In genomic region chr15:74442063-74442462, GRCh38 we compare ENCODE assay signal across 23 cellular contexts. TPM values are rescaled to one million over a fixed set of nuclear protein-coding genes. Genes with fewer than 3 reads are reported as not detected.
DNase-seq lines count a peak whose midpoint lies in the region; ATAC-seq and TF ChIP-seq lines count a peak whose summit lies in the region.
"Had no signal": no experiment of that assay in that cellular context is flagged by ENCODE, and none has a peak within 500 bp of the region (broad histone marks: within the 10 kb centered on the region; RNA-seq: fewer than 3 reads in every experiment).

No MANE protein-coding gene starts in this region.

- H3K27me3 ChIP-seq in upper lobe of right lung = no peaks in the 10 kb centered on the region
- H3K27me3 ChIP-seq: ascending aorta, MG63, SJSA1, vagina had no signal

- H3K27ac Mint-ChIP-seq in chondrocyte (ENCODE audit: unreplicated experiment) = no peak overlapping the region
- H3K27ac Mint-ChIP-seq: activated naive CD4-positive, alpha-beta T cell treated with anti-CD3 and anti-CD28 coated beads, Interleukin-2, amount 10 ng/mL, durations not matched to agents 7 days and 5 days; T-cell had no signal

- no peak overlapping the region for H3K27ac ChIP-seq in upper lobe of right lung
- H3K27ac ChIP-seq: ascending aorta, SJSA1, vagina had no signal

- intact Hi-C loops in cardiac septum (cut with DNase I) = no loop called here
- intact Hi-C loops in left cardiac atrium (cut with DNase I) = no loop called here
- intact Hi-C loops in posterior vena cava (cut with DNase I) = loop anchor here in 1 of 2 donors (5.0 kb wide), 1 partner anchor 760 kb away; the partner anchor contains the start of gene CD276
- intact Hi-C loops in upper lobe of right lung (cut with DNase I) = no loop called here

- ATAC-seq in left cardiac atrium (no peak), upper lobe of right lung (no peak)
- ATAC-seq: T-cell had no signal

- H3K9me3 ChIP-seq in upper lobe of right lung = no peaks in the 10 kb centered on the region
- H3K9me3 ChIP-seq: ascending aorta, MG63, SJSA1, vagina had no signal

- H3K4me1 ChIP-seq in upper lobe of right lung = peaks cover 6% of the 10 kb centered on the region
- H3K4me1 ChIP-seq: ascending aorta, vagina had no signal

- DNase-seq in cardiac septum (ENCODE audit: low spot score) (peak; percentile 64), left cardiac atrium (no peak), chondrocyte (ENCODE audit: low spot score) (peak; percentile 29), posterior vena cava (ENCODE audit: low spot score) (peak; percentile 38), upper lobe of right lung (peak; percentile 9), NCI-H1436 (lab: John Stamatoyannopoulos, UW) (no peak), NCI-H2107 treated with DMSO at 0.1 percent for 48 hours (lab: John Stamatoyannopoulos, UW; ENCODE audit: unreplicated experiment) (no peak)
- no peak for DNase-seq in NK-92 treated with Interleukin-12 subunit alpha and Interleukin-12 subunit beta, amount 100 ng/mL, for 24 hours (lab: John Stamatoyannopoulos, UW)
- DNase-seq: activated naive CD4-positive, alpha-beta T cell treated with anti-CD3 and anti-CD28 coated beads, Interleukin-2, amount 10 ng/mL, durations not matched to agents 7 days and 5 days; activated T-cell treated with anti-CD3 and anti-CD28 coated beads, Interleukin-2, amount 50 U/mL, for 48 hours; central memory CD4-positive, alpha-beta T cell; COR-L47; HCEC 1CT; kidney glomerular epithelial cell; mammary epithelial cell; MG63; NCI-H146; NCI-H2171 treated with DMSO at 0.1 percent for 48 hours; stimulated activated CD8-positive, alpha-beta memory T cell treated with anti-CD3 and anti-CD28 coated beads, Interleukin-4, amount 100 ng/mL, for 48 hours; T-cell had no signal

- H3K36me3 ChIP-seq in upper lobe of right lung = peaks cover 20% of the 10 kb centered on the region

- TF ChIP-seq CTCF in chondrocyte (IDR thresholded peaks at IDR 0.05) (no peak), upper lobe of right lung (IDR thresholded peaks at IDR 0.05) (no peak)

- no peaks in the 10 kb centered on the region for H3K9me3 Mint-ChIP-seq in chondrocyte (ENCODE audit: low read depth)
- H3K9me3 Mint-ChIP-seq: activated naive CD4-positive, alpha-beta T cell treated with anti-CD3 and anti-CD28 coated beads, Interleukin-2, amount 10 ng/mL, durations not matched to agents 7 days and 5 days; T-cell had no signal

- peaks cover 16% of the 10 kb centered on the region for H3K36me3 Mint-ChIP-seq in chondrocyte (ENCODE audit: low read depth)

- peaks cover 5% of the 10 kb centered on the region for H3K4me1 Mint-ChIP-seq in chondrocyte (ENCODE audit: low read depth)

- no peak overlapping the region for H3K4me3 Mint-ChIP-seq in chondrocyte (ENCODE audit: unreplicated experiment)
- H3K4me3 Mint-ChIP-seq: activated naive CD4-positive, alpha-beta T cell treated with anti-CD3 and anti-CD28 coated beads, Interleukin-2, amount 10 ng/mL, durations not matched to agents 7 days and 5 days; T-cell had no signal

- peaks cover 5% of the 10 kb centered on the region for H3K27me3 Mint-ChIP-seq in chondrocyte (ENCODE audit: low read depth)
- H3K27me3 Mint-ChIP-seq: activated naive CD4-positive, alpha-beta T cell treated with anti-CD3 and anti-CD28 coated beads, Interleukin-2, amount 10 ng/mL, durations not matched to agents 7 days and 5 days; T-cell had no signal

- H3K4me3 ChIP-seq in upper lobe of right lung = no peak overlapping the region
- H3K4me3 ChIP-seq: ascending aorta, MG63, SJSA1, vagina had no signal

RNA-seq across cellular contexts. Expression of gene SEMA7A, which starts 8.3 kb away (rescaled TPM):
- total RNA-seq in cardiac septum = 1.5 TPM
- total RNA-seq in left cardiac atrium = 1 to 10 TPM; 1.8 to 1.9 TPM
- total RNA-seq in chondrocyte = 1.1 to 3.3 TPM (median 2.3 TPM) in 3 replicates
- 1 to 10 TPM; 1.2 to 2.0 TPM for total RNA-seq in posterior vena cava
- 5.4 TPM for total RNA-seq in upper lobe of right lung

RNA-seq across cellular contexts. Expression of gene UBL7, which starts 18.9 kb away (rescaled TPM):
- total RNA-seq in cardiac septum (48.3 TPM), left cardiac atrium (10 to 100 TPM; 39.0 to 43.5 TPM), chondrocyte (30.0 to 34.5 TPM (median 32.5 TPM) in 3 replicates), posterior vena cava (10 to 100 TPM; 24.8 to 25.9 TPM), upper lobe of right lung (40.8 TPM)

Comparison
In these comparisons a context has a peak if more than half of its experiments do, and no peak if none do; other contexts are left out.
1. DNase-seq: peak in cardiac septum (single experiment), chondrocyte (single experiment), posterior vena cava (single experiment) and upper lobe of right lung (single experiment); none in left cardiac atrium (single experiment), NK-92 treated with Interleukin-12 subunit alpha and Interleukin-12 subunit beta, amount 100 ng/mL, for 24 hours (single experiment), NCI-H1436 (single experiment) and NCI-H2107 treated with DMSO at 0.1 percent for 48 hours (single experiment).